Comparison of ENCODE assay signal across 11 cellular contexts in the genomic region with DNA sequence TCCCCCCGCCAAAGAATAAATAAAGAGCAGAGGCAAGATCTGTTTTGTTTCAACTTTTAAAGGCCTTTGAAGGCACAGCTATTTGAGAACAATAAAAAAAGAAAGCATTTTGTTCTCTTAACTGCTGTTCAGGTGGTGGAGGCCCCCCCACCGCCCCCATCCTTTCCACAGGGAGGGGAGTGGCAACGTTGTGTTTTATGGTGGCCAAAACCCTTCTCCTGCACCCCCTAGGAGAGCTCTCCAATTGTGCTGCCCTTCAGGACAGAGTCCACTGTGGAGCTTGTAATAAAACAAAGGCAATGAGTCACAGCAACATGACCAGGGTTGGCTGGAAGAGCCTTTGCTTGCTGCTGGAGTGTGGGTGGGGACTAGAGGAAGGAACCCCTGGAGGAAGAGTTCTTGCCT.
A peak's percentile ranks its signal among the peaks of the same experiment; 100 is the strongest.
DNase-seq lines count a peak whose midpoint lies in the region; ATAC-seq, FAIRE-seq and TF ChIP-seq lines count a peak whose summit lies in the region.
"Had no signal": no experiment of that assay in that cellular context is flagged by ENCODE, and none has a peak within 500 bp of the region (broad histone marks: within the 10 kb centered on the region; RNA-seq: fewer than 3 reads in every experiment).

No MANE protein-coding gene starts in this region.

- DNase-seq in AG04450 (ENCODE audit: low read depth, low spot score), result peak; percentile 39
- peak; percentile 33 for DNase-seq in HTR-8/SVneo (ENCODE audit: insufficient read length, low spot score)
- DNase-seq in bronchial epithelial cell (ENCODE audit: low read depth), result peak; percentile 59
- DNase-seq in mucosa of gallbladder (ENCODE audit: low spot score), result peak; percentile 64
- DNase-seq in GM19240 (ENCODE audit: insufficient read length, low spot score), result no peak
- no peak for DNase-seq in activated gamma-delta T cell (lab: John Stamatoyannopoulos, UW)
- DNase-seq in stimulated activated CD4-positive, alpha-beta T cell treated with anti-CD3 and anti-CD28 coated beads, Interleukin-4, amount 100 ng/mL, for 4 hours, result no peak
- DNase-seq: activated T-cell treated with anti-CD3 and anti-CD28 coated beads for 4 hours, NCI-H2029 treated with DMSO at 0.1 percent for 48 hours had no signal

- H3K27ac ChIP-seq in AG04450 (ENCODE audit: low read depth, low read length), result no peak overlapping the region
- H3K27ac ChIP-seq: thoracic aorta had no signal

- CTCF ChIA-PET in AG04450 (lab: Charles Lee), result interaction anchor here (1.3 kb wide), 1 partner anchor 336 kb away, joined by 4 read pairs; no protein-coding TSS in a partner anchor

- TF ChIP-seq CTCF in AG04450 (IDR thresholded peaks at IDR 0.05; ENCODE audit: low read depth, low read length) (no peak), bronchial epithelial cell (IDR thresholded peaks at IDR 0.05; ENCODE audit: insufficient read depth, low read length, severe bottlenecking) (no peak)

- POLR2A ChIA-PET in AG04450 (lab: Yijun Ruan, JAX), result no interaction called here

- no peaks in the 10 kb centered on the region for H3K27me3 ChIP-seq in AG04450 (ENCODE audit: control insufficient read depth, insufficient read depth, low read length)
- no peaks in the 10 kb centered on the region for H3K27me3 ChIP-seq in bronchial epithelial cell (ENCODE audit: control insufficient read depth, insufficient read depth, low read length)

- no peaks in the 10 kb centered on the region for H3K36me3 ChIP-seq in bronchial epithelial cell (ENCODE audit: control insufficient read depth, insufficient read depth, low read length)
- H3K36me3 ChIP-seq: thoracic aorta had no signal

- H3K4me3 ChIP-seq in AG04450 (ENCODE audit: low read depth, low read length) (no peak overlapping the region), bronchial epithelial cell (ENCODE audit: low read depth, low read length) (no peak overlapping the region)
- H3K4me3 ChIP-seq: thoracic aorta had no signal

- no peak for FAIRE-seq in HTR-8/SVneo (lab: Jason Lieb, UNC)
- FAIRE-seq in bronchial epithelial cell (lab: Jason Lieb, UNC), result no peak

- H3K9me3 ChIP-seq in AG04450 (ENCODE audit: control insufficient read depth, insufficient read depth, low read length), result no peaks in the 10 kb centered on the region
- H3K9me3 ChIP-seq: thoracic aorta had no signal

- ATAC-seq in GM19035 (IDR thresholded peaks at IDR 0.05; ENCODE audit: unreplicated experiment), result no peak

Comparison
In these comparisons a context has a peak if more than half of its experiments do, and no peak if none do; other contexts are left out.
1. DNase-seq: peak in AG04450 (single experiment), HTR-8/SVneo (single experiment), bronchial epithelial cell (single experiment) and mucosa of gallbladder (single experiment); none in GM19240 (single experiment), activated gamma-delta T cell (single experiment) and stimulated activated CD4-positive, alpha-beta T cell treated with anti-CD3 and anti-CD28 coated beads, Interleukin-4, amount 100 ng/mL, for 4 hours (0 of 2).